16 cellular contexts compared by ENCODE assay signal in genomic region chr11:19803506-19803998, GRCh38.
DNase-seq lines count a peak whose midpoint lies in the region; ATAC-seq, FAIRE-seq and TF ChIP-seq lines count a peak whose summit lies in the region.
"Had no signal": no experiment of that assay in that cellular context is flagged by ENCODE, and none has a peak within 500 bp of the region (broad histone marks: within the 10 kb centered on the region; RNA-seq: fewer than 3 reads in every experiment).

No MANE protein-coding gene starts in this region.

- H3K9ac ChIP-seq in H1 (replicated peaks in 1 of 4; ENCODE audit: extremely low read depth in 1 of 4, low read depth in 3 of 4, low read length in 3 of 4), result no peak overlapping the region; a peak in 1 of 7 replicates

- no peak overlapping the region for H2BK12ac ChIP-seq in H1 (ENCODE audit: low read depth, low read length)

- H3K56ac ChIP-seq in H1 (replicated peaks; ENCODE audit: insufficient read length, low read depth, low read length), result no peak overlapping the region

- no peak overlapping the region for H4K8ac ChIP-seq in H1 (ENCODE audit: extremely low read depth, insufficient read depth, low read length)

- no peak overlapping the region for H2AK5ac ChIP-seq in H1 (ENCODE audit: low read depth, low read length)

- POLR2A ChIA-PET in HEK293 (lab: Yijun Ruan, JAX) (no interaction called here), H1 (lab: Charles Lee; ENCODE audit: partially characterized antibody) (no interaction called here)

- TF ChIP-seq RAD21 in H1 (IDR thresholded peaks at IDR 0.05 in 1 of 2, conservative IDR thresholded peaks at IDR 0.05 in 1 of 2; ENCODE audit: low read depth in 2 of 2, low read length in 2 of 2), result no peak

- DNase-seq in DMS153 (lab: John Stamatoyannopoulos, UW) (peak; percentile 61), H1 (ENCODE audit: low read depth in 1 of 2, low spot score in 2 of 2) (no peak), globus pallidus (ENCODE audit: low spot score) (no peak), SW 1271 (lab: John Stamatoyannopoulos, UW) (no peak), NCI-H187 (lab: John Stamatoyannopoulos, UW) (no peak)
- no peak for DNase-seq in effector memory CD8-positive, alpha-beta T cell
- DNase-seq: activated B cell treated with CpG ODN at 0.5 μM for 24 hours; activated effector memory CD4-positive, alpha-beta T cell treated with anti-CD3 and anti-CD28 coated beads, Interleukin-2, amount 50 U/mL, for 16 hours; amygdala; NCI-H187 treated with DMSO at 0.1 percent for 48 hours; stimulated activated naive CD4-positive, alpha-beta T cell; T-helper 1 cell had no signal

- H3K9me3 ChIP-seq in HEK293 (ENCODE audit: control insufficient read depth, insufficient read depth, low read depth, low read length) (no peaks in the 10 kb centered on the region), H1 (ENCODE audit: insufficient read depth in 2 of 2, low read depth in 1 of 2, low read length in 1 of 2) (no peaks in the 10 kb centered on the region), muscle layer of duodenum (ENCODE audit: control insufficient read depth in 1 of 2, low read length in 2 of 2) (no peaks in the 10 kb centered on the region)

- H3K27me3 ChIP-seq in H1 (replicated peaks in 1 of 4; ENCODE audit: control insufficient read depth in 3 of 4, extremely low read depth in 1 of 4, insufficient read depth in 3 of 4, low read length in 3 of 4) (no peaks in the 10 kb centered on the region), muscle layer of duodenum (ENCODE audit: low read depth, low read length) (no peaks in the 10 kb centered on the region)

- H2BK20ac ChIP-seq in H1 (ENCODE audit: low read length), result no peak overlapping the region

- no peak overlapping the region for H2AFZ ChIP-seq in H1 (ENCODE audit: low read length)

- H3K23ac ChIP-seq in H1 (ENCODE audit: insufficient read length), result peak overlapping the region; percentile 7

- H4K5ac ChIP-seq in H1 (ENCODE audit: insufficient read length, low read depth, low read length), result no peak overlapping the region

- peaks cover 0 to 2% of the 10 kb centered on the region in 2 experiments for H4K20me1 ChIP-seq in H1 (replicated peaks in 1 of 2; ENCODE audit: control insufficient read depth in 1 of 2, insufficient read depth in 2 of 2, low read length in 2 of 2)

- H3K9me3 Mint-ChIP-seq in effector memory CD8-positive, alpha-beta T cell, result no peaks in the 10 kb centered on the region
- H3K9me3 Mint-ChIP-seq: activated B cell treated with CpG ODN at 0.5 μM for 24 hours had no signal

- no peak overlapping the region for H2BK120ac ChIP-seq in H1 (replicated peaks; ENCODE audit: low read depth, low read length)

- CTCF ChIA-PET in HEK293 (lab: Yijun Ruan, JAX), result interaction anchor here (1.1 kb wide), 1 partner anchor 89 kb away, joined by 6 read pairs; no protein-coding TSS in a partner anchor
- CTCF ChIA-PET in H1 (lab: Charles Lee; ENCODE audit: partially characterized antibody), result interaction anchor here (0.8 to 5.3 kb wide), 8 partner anchors 11 to 196 kb away, joined by 3 to 42 read pairs (median 7); no protein-coding TSS in a partner anchor

- H2BK5ac ChIP-seq in H1 (ENCODE audit: low read depth, low read length), result no peak overlapping the region

- peak overlapping the region; percentile 29 to 48; a peak in 1 of 4 replicates for H3K4me2 ChIP-seq in H1 (ENCODE audit: insufficient read depth in 1 of 2, low read depth in 2 of 2, low read length in 2 of 2)

- no peak overlapping the region for H4K91ac ChIP-seq in H1 (replicated peaks; ENCODE audit: insufficient read length, low read length)

- H3K27me3 Mint-ChIP-seq in effector memory CD8-positive, alpha-beta T cell, result peaks cover 10 to 31% of the 10 kb centered on the region in 2 donors

- TF ChIP-seq CTCF in HEK293 (tag by site-specific recombination; IDR thresholded peaks at IDR 0.05) (no peak), H1 (IDR thresholded peaks at IDR 0.05; ENCODE audit: control extremely low read depth in 1 of 3, insufficient read depth in 1 of 3, low read depth in 1 of 3, low read length in 3 of 3) (no peak)

- H3K23me2 ChIP-seq in H1 (ENCODE audit: low read depth, low read length), result no peaks in the 10 kb centered on the region; the same call in 1 of the 2 replicates

- H3K4me1 ChIP-seq in HEK293 (ENCODE audit: control insufficient read depth, insufficient read depth, low read length) (no peaks in the 10 kb centered on the region), H1 (replicated peaks in 1 of 4; ENCODE audit: control insufficient read depth in 3 of 4, insufficient read depth in 4 of 4, low read length in 3 of 4) (peaks cover 18 to 42% (median 27%) of the 10 kb centered on the region in 4 experiments; a peak in 6 of 7 replicates), muscle layer of duodenum (ENCODE audit: control insufficient read depth in 1 of 2, insufficient read depth in 2 of 2, low read length in 2 of 2) (peaks cover 11 to 24% of the 10 kb centered on the region in 2 donors)

- H3K79me2 ChIP-seq in H1 (ENCODE audit: control insufficient read depth in 1 of 2, insufficient read depth in 2 of 2, low read length in 2 of 2), result peaks cover 5 to 92% of the 10 kb centered on the region in 2 experiments; a peak in 3 of 4 replicates

- FAIRE-seq in H1 (lab: Jason Lieb, UNC), result no peak
- FAIRE-seq: D721Med had no signal

- no peak for ATAC-seq in effector memory CD8-positive, alpha-beta T cell (replicated peaks)

- H2BK15ac ChIP-seq in H1 (ENCODE audit: low read length), result no peak overlapping the region

- no peak for TF ChIP-seq POLR2A in H1 (IDR thresholded peaks at IDR 0.05; ENCODE audit: control extremely low read depth in 1 of 2, low read depth in 2 of 2, low read length in 2 of 2)

- TF ChIP-seq EP300 in H1 (IDR thresholded peaks at IDR 0.05; ENCODE audit: borderline replicate concordance in 1 of 2, low read depth in 2 of 2, low read length in 2 of 2), result peak in 1 of 2 experiments; percentile 49; a peak in 1 of 3 replicates

- H3K27ac Mint-ChIP-seq in effector memory CD8-positive, alpha-beta T cell, result no peak overlapping the region
- H3K27ac Mint-ChIP-seq: activated B cell treated with CpG ODN at 0.5 μM for 24 hours had no signal

- H3K27ac ChIP-seq in HEK293 (ENCODE audit: extremely low read depth, low read depth, low read length) (no peak overlapping the region), H1 (ENCODE audit: low read depth, low read length) (0 out of 2 replicates have a peak overlapping the region, but pooled peaks have one; percentile 26), muscle layer of duodenum (ENCODE audit: low read length) (peak overlapping the region; percentile 36)
- H3K27ac ChIP-seq: skin epidermis had no signal

- H3K79me1 ChIP-seq in H1 (ENCODE audit: low read depth, low read length), result peaks cover 4% of the 10 kb centered on the region; the same call in 1 of the 2 replicates

- H3K36me3 ChIP-seq in HEK293 (ENCODE audit: control insufficient read depth in 2 of 2, insufficient read depth in 1 of 2, low read length in 2 of 2), result no peaks in the 10 kb centered on the region
- H3K36me3 ChIP-seq in H1 (ENCODE audit: control insufficient read depth in 2 of 4, insufficient read depth in 4 of 4, low read length in 3 of 4), result peaks cover 0 to 8% (median 2%) of the 10 kb centered on the region in 4 experiments; a peak in 3 of 8 replicates
- no peaks in the 10 kb centered on the region for H3K36me3 ChIP-seq in muscle layer of duodenum (ENCODE audit: control insufficient read depth in 1 of 2, insufficient read depth in 2 of 2, low read length in 2 of 2)

- WGBS in H1 (ENCODE audit: extremely low coverage in 1 of 2, insufficient coverage in 1 of 2, insufficient read length in 1 of 2, insufficient replicate concordance in 2 of 2, low coverage in 1 of 2, low lambda C conversion rate in 2 of 2, missing lambda C conversion rate in 1 of 2), 2 experiments, result 72% methylated on average over 3 of the region's 3 CpGs; no CpG with 5 or more reads in 1 of the 2 experiments

- H3K4me3 Mint-ChIP-seq in effector memory CD8-positive, alpha-beta T cell, result no peak overlapping the region
- H3K4me3 Mint-ChIP-seq: activated B cell treated with CpG ODN at 0.5 μM for 24 hours had no signal

- H3K14ac ChIP-seq in H1 (ENCODE audit: insufficient read length), result no peak overlapping the region

- H3K18ac ChIP-seq in H1 (ENCODE audit: extremely low read depth, low read length), result no peak overlapping the region

- H3K4ac ChIP-seq in H1 (replicated peaks; ENCODE audit: insufficient read length, low read depth, low read length), result no peak overlapping the region

- H3K4me3 ChIP-seq in HEK293 (ENCODE audit: low read depth, low read length) (no peak overlapping the region), H1 (ENCODE audit: extremely low read depth in 1 of 4, insufficient read depth in 2 of 4, low read depth in 3 of 4, low read length in 4 of 4) (no peak overlapping the region), muscle layer of duodenum (ENCODE audit: low read depth in 1 of 2, low read length in 2 of 2) (no peak overlapping the region)
- H3K4me3 ChIP-seq: skin epidermis had no signal

- no peaks in the 10 kb centered on the region for H3K4me1 Mint-ChIP-seq in effector memory CD8-positive, alpha-beta T cell (ENCODE audit: low read depth in 2 of 2)
- H3K4me1 Mint-ChIP-seq: activated B cell treated with CpG ODN at 0.5 μM for 24 hours had no signal

- no peaks in the 10 kb centered on the region for H3K36me3 Mint-ChIP-seq in effector memory CD8-positive, alpha-beta T cell (ENCODE audit: insufficient read depth)

TF ChIP-seq in HEK293, 187 proteins besides CTCF, POLR2A, EP300 and RAD21 (continues in another document):
- TF ChIP-seq ZNF664 (tag by site-specific recombination; IDR thresholded peaks at IDR 0.05), result peak; percentile 72

TF ChIP-seq in H1, 55 proteins besides CTCF, POLR2A, EP300 and RAD21:
- no peak for TF ChIP-seq KDM4A (IDR thresholded peaks at IDR 0.05; ENCODE audit: low read depth, low read length, severe bottlenecking)
- TF ChIP-seq YY1 (IDR thresholded peaks at IDR 0.05; ENCODE audit: low read depth, low read length), result 0 out of 2 replicates have a peak, but pooled peaks have one; percentile 17
- 0 out of 2 replicates have a peak, but pooled peaks have one; percentile 25 for TF ChIP-seq SP1 (IDR thresholded peaks at IDR 0.05; ENCODE audit: low read depth, low read length)
- no peak for TF ChIP-seq ZNF274 (IDR thresholded peaks at IDR 0.05; ENCODE audit: borderline replicate concordance, extremely low read depth, low read length)
- TF ChIP-seq TAF7 (optimal IDR thresholded peaks at IDR 0.05; ENCODE audit: borderline replicate concordance, low read depth, low read length), result no peak
